Comparison of ENCODE assay signal across 8 cellular contexts in genomic region chr1:62131093-62131725, GRCh38.
DNase-seq lines count a peak whose midpoint lies in the region; ATAC-seq, FAIRE-seq and TF ChIP-seq lines count a peak whose summit lies in the region.

No MANE protein-coding gene starts in this region.

- TF ChIP-seq CTCF in A549 (IDR thresholded peaks at IDR 0.05), result peak; percentile 64
- TF ChIP-seq CTCF in GM12874 (IDR thresholded peaks at IDR 0.05; ENCODE audit: insufficient read depth, low read depth, low read length), result peak; percentile 87
- TF ChIP-seq CTCF in SU-DHL-6 (IDR thresholded peaks at IDR 0.05; ENCODE audit: insufficient read depth, low read length, poor library complexity, severe bottlenecking), result peak; percentile 96
- peak; percentile 71 for TF ChIP-seq CTCF in endothelial cell (IDR thresholded peaks at IDR 0.05; ENCODE audit: unreplicated experiment)
- TF ChIP-seq CTCF in mesothelial cell of epicardium (IDR thresholded peaks at IDR 0.05; ENCODE audit: unreplicated experiment), result peak; percentile 69

- H3K79me2 ChIP-seq in SU-DHL-6 (ENCODE audit: insufficient read depth, low read length), result no peaks in the 10 kb centered on the region

- H3K4me3 ChIP-seq in A549, result no peak overlapping the region
- H3K4me3 ChIP-seq in SU-DHL-6 (ENCODE audit: insufficient read depth, low read length, poor library complexity, severe bottlenecking), result no peak overlapping the region
- no peak overlapping the region for H3K4me3 ChIP-seq in effector memory CD4-positive, alpha-beta T cell (ENCODE audit: insufficient read depth, low read depth, low read length, poor library complexity, severe bottlenecking)

- WGBS in A549 (ENCODE audit: missing lambda C conversion rate), result 55% methylated on average over 6 of the region's 6 CpGs

- H3K27me3 ChIP-seq in SU-DHL-6 (ENCODE audit: low read length), result no peaks in the 10 kb centered on the region
- no peaks in the 10 kb centered on the region for H3K27me3 ChIP-seq in effector memory CD4-positive, alpha-beta T cell (replicated peaks; ENCODE audit: control insufficient read depth, insufficient read depth, low read length, poor library complexity, severe bottlenecking)

- DNase-seq in A549 (ENCODE audit: low read depth in 1 of 2, low spot score in 1 of 2) (peak; percentile 65 to 72), NCI-H1105 (lab: John Stamatoyannopoulos, UW) (peak; percentile 53), endothelial cell (ENCODE audit: low spot score) (peak; percentile 61), mesothelial cell of epicardium (ENCODE audit: low spot score in 2 of 2, unreplicated experiment in 2 of 2) (no peak)
- no peak for DNase-seq in effector memory CD4-positive, alpha-beta T cell

- H3K36me3 Mint-ChIP-seq in endothelial cell (ENCODE audit: low read depth, unreplicated experiment), result no peaks in the 10 kb centered on the region
- peaks cover 18% of the 10 kb centered on the region for H3K36me3 Mint-ChIP-seq in mesothelial cell of epicardium

- ATAC-seq in A549 (peak; percentile 97 to 98), HG02623 (IDR thresholded peaks at IDR 0.05; ENCODE audit: unreplicated experiment) (peak; percentile 94)

- peaks cover 18% of the 10 kb centered on the region for H3K4me1 Mint-ChIP-seq in endothelial cell (ENCODE audit: unreplicated experiment)
- H3K4me1 Mint-ChIP-seq in mesothelial cell of epicardium, result peaks cover 1% of the 10 kb centered on the region

- CTCF ChIA-PET in A549 (lab: Yijun Ruan, JAX), result interaction anchor here (0.6 to 2.2 kb wide), 10 partner anchors 9 to 212 kb away, joined by 3 to 11 read pairs (median 4); no protein-coding TSS in a partner anchor

- H3K27ac ChIP-seq in A549 (no peak overlapping the region), SU-DHL-6 (ENCODE audit: low read depth, low read length) (no peak overlapping the region)
- H3K27ac ChIP-seq in effector memory CD4-positive, alpha-beta T cell (ENCODE audit: insufficient read depth, low read length, poor library complexity, severe bottlenecking), result no peak overlapping the region

- no peaks in the 10 kb centered on the region for H3K4me1 ChIP-seq in A549
- H3K4me1 ChIP-seq in effector memory CD4-positive, alpha-beta T cell (ENCODE audit: control insufficient read depth, insufficient read depth, low read length, poor library complexity, severe bottlenecking), result no peaks in the 10 kb centered on the region

- H3K9me3 Mint-ChIP-seq in endothelial cell (ENCODE audit: unreplicated experiment) (no peaks in the 10 kb centered on the region), mesothelial cell of epicardium (no peaks in the 10 kb centered on the region)

- no peak overlapping the region for H3K4me2 ChIP-seq in A549
- no peak overlapping the region for H3K4me2 ChIP-seq in SU-DHL-6 (ENCODE audit: low read depth, low read length, poor library complexity, severe bottlenecking)

- H3K27me3 Mint-ChIP-seq in endothelial cell (ENCODE audit: unreplicated experiment) (peaks cover 3% of the 10 kb centered on the region), mesothelial cell of epicardium (ENCODE audit: low read depth) (no peaks in the 10 kb centered on the region)

- TF ChIP-seq EP300 in A549 (IDR thresholded peaks at IDR 0.05), result no peak

- H3K9me3 ChIP-seq in A549 (no peaks in the 10 kb centered on the region), SU-DHL-6 (ENCODE audit: insufficient read depth, low read length) (no peaks in the 10 kb centered on the region)
- no peaks in the 10 kb centered on the region for H3K9me3 ChIP-seq in effector memory CD4-positive, alpha-beta T cell (ENCODE audit: control insufficient read depth, low read length)

- no peaks in the 10 kb centered on the region for H3F3A ChIP-seq in SU-DHL-6 (ENCODE audit: insufficient read depth)

- H3K9ac ChIP-seq in SU-DHL-6 (ENCODE audit: low read length), result no peak overlapping the region

- FAIRE-seq in A549 (lab: Jason Lieb, UNC), result no peak

- H2AFZ ChIP-seq in SU-DHL-6 (ENCODE audit: low read depth, low read length, severe bottlenecking), result no peak overlapping the region

- peak; percentile 28 to 61; a peak in 4 of 5 replicates for TF ChIP-seq RAD21 in A549 (conservative IDR thresholded peaks at IDR 0.05 in 1 of 2, IDR thresholded peaks at IDR 0.05 in 1 of 2)

- H3K4me3 Mint-ChIP-seq in endothelial cell (ENCODE audit: unreplicated experiment) (no peak overlapping the region), mesothelial cell of epicardium (no peak overlapping the region)

- H3K9me2 ChIP-seq in SU-DHL-6 (replicated peaks; ENCODE audit: insufficient read depth, low read length), result no peaks in the 10 kb centered on the region

- H4K20me1 ChIP-seq in SU-DHL-6 (ENCODE audit: low read depth, low read length), result no peaks in the 10 kb centered on the region

- POLR2A ChIA-PET in A549 (lab: Yijun Ruan, JAX), result no interaction called here

- no peaks in the 10 kb centered on the region for H3K36me3 ChIP-seq in SU-DHL-6 (ENCODE audit: low read length)
- peaks cover 16% of the 10 kb centered on the region for H3K36me3 ChIP-seq in effector memory CD4-positive, alpha-beta T cell (ENCODE audit: control insufficient read depth, insufficient read depth, low read length)

- H3K27ac Mint-ChIP-seq in endothelial cell (ENCODE audit: unreplicated experiment), result no peak overlapping the region
- no peak overlapping the region for H3K27ac Mint-ChIP-seq in mesothelial cell of epicardium

- TF ChIP-seq POLR2A in A549 (IDR thresholded peaks at IDR 0.05; ENCODE audit: low read length), result no peak

TF ChIP-seq in A549, 52 proteins besides CTCF, POLR2A, EP300 and RAD21:
- TF ChIP-seq HDAC2 (IDR thresholded peaks at IDR 0.05), result no peak
- no peak for TF ChIP-seq CHD2 (IDR thresholded peaks at IDR 0.05; ENCODE audit: low read length, partially characterized antibody)
- no peak for TF ChIP-seq TFCP2L1 (CRISPR knock-in tag; IDR thresholded peaks at IDR 0.05)
- 0 out of 3 replicates have a peak, but pooled peaks have one; percentile 13 for TF ChIP-seq SMC3 (IDR thresholded peaks at IDR 0.05)
TF ChIP-seq in A549: peak in this region for 1.

Comparison
In these comparisons a context has a peak if more than half of its experiments do, and no peak if none do; other contexts are left out.
1. DNase-seq: peak in A549 (2 of 2), NCI-H1105 (single experiment) and endothelial cell (single experiment); none in mesothelial cell of epicardium (0 of 2) and effector memory CD4-positive, alpha-beta T cell (0 of 3).
2. Peak in every context shown above with its lines, with median percentiles within 50 percentile points of each other: CTCF ChIP-seq.